11 cellular contexts compared by ENCODE assay signal in the genomic region with DNA sequence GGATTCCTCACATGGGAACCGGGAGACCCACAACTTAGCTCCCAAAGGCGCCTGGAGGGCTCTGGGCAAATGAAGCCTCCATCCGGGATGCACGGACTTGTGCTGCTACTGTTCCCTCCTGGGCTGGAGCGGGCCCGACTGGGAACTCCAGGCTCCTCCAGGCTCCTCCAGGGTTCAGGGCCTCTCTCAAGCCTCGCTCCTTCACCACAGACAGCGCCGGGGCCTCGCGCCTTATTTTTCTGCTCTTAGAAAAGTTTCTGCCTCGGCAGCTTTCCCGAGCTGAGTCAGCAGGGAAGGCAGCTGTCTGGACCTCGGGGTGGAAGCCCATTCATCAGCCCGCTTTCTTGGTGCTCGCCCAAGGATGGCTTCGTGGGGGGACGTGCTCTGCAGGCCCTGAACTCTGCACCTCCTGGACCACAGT. TPM values are rescaled to one million over a fixed set of nuclear protein-coding genes. Genes with fewer than 3 reads are reported as not detected.
DNase-seq lines count a peak whose midpoint lies in the region; ATAC-seq, FAIRE-seq and TF ChIP-seq lines count a peak whose summit lies in the region.
"Had no signal": no experiment of that assay in that cellular context is flagged by ENCODE, and none has a peak within 500 bp of the region (broad histone marks: within the 10 kb centered on the region; RNA-seq: fewer than 3 reads in every experiment).

No MANE protein-coding gene starts in this region.

- no peaks in the 10 kb centered on the region for H3K79me1 ChIP-seq in mesenchymal stem cell (replicated peaks; ENCODE audit: low read length, poor library complexity, severe bottlenecking)

- no TSS peak for BruUV-seq in endothelial cell of umbilical vein (replicated peaks; lab: Mats Ljungman, UMichigan)

- no peak overlapping the region for H4K91ac ChIP-seq in mesenchymal stem cell (ENCODE audit: low read length)

- no peak overlapping the region for H2BK120ac ChIP-seq in mesenchymal stem cell (ENCODE audit: low read depth, low read length)

- ATAC-seq in HG03354 (IDR thresholded peaks at IDR 0.05; ENCODE audit: poor library complexity, severe bottlenecking, unreplicated experiment) (peak; percentile 5), GM19395 (IDR thresholded peaks at IDR 0.05; ENCODE audit: unreplicated experiment) (no peak), HG02840 (IDR thresholded peaks at IDR 0.05; ENCODE audit: low FRiP score, unreplicated experiment) (no peak)

- no peak overlapping the region for H2AK5ac ChIP-seq in mesenchymal stem cell (ENCODE audit: low read length, severe bottlenecking)

- no peak overlapping the region for H3K14ac ChIP-seq in mesenchymal stem cell (ENCODE audit: low read length in 2 of 2)

- H4K20me1 ChIP-seq in endothelial cell of umbilical vein (replicated peaks; ENCODE audit: control insufficient read depth, extremely low read depth, insufficient read depth, low read length): no peaks in the 10 kb centered on the region

- no peaks in the 10 kb centered on the region for H3K27me3 ChIP-seq in endothelial cell of umbilical vein (ENCODE audit: control insufficient read depth in 2 of 2, insufficient read depth in 2 of 2, low read length in 2 of 2)
- H3K27me3 ChIP-seq in mesenchymal stem cell (ENCODE audit: control insufficient read depth in 1 of 2, insufficient read depth in 1 of 2, low read length in 2 of 2): peaks cover 3 to 52% of the 10 kb centered on the region in 2 experiments
- H3K27me3 ChIP-seq in testis: no peaks in the 10 kb centered on the region
- no peaks in the 10 kb centered on the region for H3K27me3 ChIP-seq in prostate gland (replicated peaks; ENCODE audit: insufficient read depth)

- no peak overlapping the region for H2BK5ac ChIP-seq in mesenchymal stem cell (ENCODE audit: low read depth, low read length, poor library complexity, severe bottlenecking)

- H2AFZ ChIP-seq in endothelial cell of umbilical vein (ENCODE audit: low read depth, low read length): peak overlapping the region; percentile 67
- H2AFZ ChIP-seq in mesenchymal stem cell (ENCODE audit: low read depth, low read length): no peak overlapping the region

- WGBS in mesenchymal stem cell: 82% methylated on average over 18 of the region's 18 CpGs
- 15 to 34% methylated on average over 11 to 18 of the region's 18 CpGs for WGBS in testis, 2 donors
- 57% methylated on average over 18 of the region's 18 CpGs for WGBS in prostate gland

- no peak overlapping the region for H3K4me3 ChIP-seq in endothelial cell of umbilical vein (replicated peaks in 1 of 3; ENCODE audit: insufficient read depth in 1 of 3, low read depth in 1 of 3, low read length in 3 of 3)
- H3K4me3 ChIP-seq in mesenchymal stem cell (ENCODE audit: insufficient read depth in 1 of 2, low read depth in 1 of 2, low read length in 2 of 2): peak overlapping the region in 1 of 2 experiments; percentile 72
- peak overlapping the region; percentile 40 to 46 for H3K4me3 ChIP-seq in testis
- H3K4me3 ChIP-seq in prostate gland: peak overlapping the region in 1 of 2 donors; percentile 13

- no peaks in the 10 kb centered on the region for H3K9me1 ChIP-seq in endothelial cell of umbilical vein (replicated peaks; ENCODE audit: control insufficient read depth, extremely low read depth, insufficient read depth, low read length)

- dilution Hi-C loops in endothelial cell of umbilical vein (cut with MboI; ENCODE audit: extremely low pct_ligation_motif_present, low sequenced_read_pairs): no loop called here

- CTCF ChIA-PET in endothelial cell of umbilical vein (lab: Charles Lee): interaction anchor here (1.2 kb wide), 1 partner anchor 86 kb away, joined by 4 read pairs; no protein-coding TSS in a partner anchor

- H3K18ac ChIP-seq in mesenchymal stem cell (ENCODE audit: low read depth in 1 of 2, low read length in 2 of 2): no peak overlapping the region

- H3K9ac ChIP-seq in endothelial cell of umbilical vein (replicated peaks; ENCODE audit: extremely low read depth, insufficient read depth, low read length) (no peak overlapping the region), mesenchymal stem cell (ENCODE audit: low read length) (peak overlapping the region; percentile 63)

- H4K8ac ChIP-seq in mesenchymal stem cell (ENCODE audit: low read length): no peak overlapping the region

- no peak overlapping the region for H2BK12ac ChIP-seq in mesenchymal stem cell (ENCODE audit: low read length in 2 of 2)

- TF ChIP-seq CTCF in endothelial cell of umbilical vein (IDR thresholded peaks at IDR 0.05; ENCODE audit: extremely low read depth in 1 of 2, insufficient read depth in 1 of 2, low read depth in 1 of 2, low read length in 2 of 2): no peak
- no peak for TF ChIP-seq CTCF in testis (IDR thresholded peaks at IDR 0.05)
- TF ChIP-seq CTCF in prostate gland (IDR thresholded peaks at IDR 0.05): no peak

- H3K9me3 ChIP-seq in endothelial cell of umbilical vein (replicated peaks; ENCODE audit: control insufficient read depth, insufficient read depth, low read length) (no peaks in the 10 kb centered on the region), mesenchymal stem cell (ENCODE audit: control insufficient read depth, low read length) (no peaks in the 10 kb centered on the region), testis (no peaks in the 10 kb centered on the region), prostate gland (no peaks in the 10 kb centered on the region)

- H3K79me2 ChIP-seq in endothelial cell of umbilical vein (ENCODE audit: control insufficient read depth, insufficient read depth, low read length): no peaks in the 10 kb centered on the region

- no peaks in the 10 kb centered on the region for H3K4me1 ChIP-seq in endothelial cell of umbilical vein (ENCODE audit: control insufficient read depth, extremely low read depth, insufficient read depth, low read length)
- H3K4me1 ChIP-seq in mesenchymal stem cell (ENCODE audit: control insufficient read depth, insufficient read depth, low read depth, low read length): peaks cover 9% of the 10 kb centered on the region
- peaks cover 4% of the 10 kb centered on the region for H3K4me1 ChIP-seq in testis
- H3K4me1 ChIP-seq in prostate gland (replicated peaks): no peaks in the 10 kb centered on the region

- no peak overlapping the region for H2BK15ac ChIP-seq in mesenchymal stem cell (ENCODE audit: low read depth, poor library complexity, severe bottlenecking)

- no peak for FAIRE-seq in endothelial cell of umbilical vein (lab: Jason Lieb, UNC)

- H3K23ac ChIP-seq in mesenchymal stem cell (ENCODE audit: low read length in 2 of 2): no peak overlapping the region

- H3K4me2 ChIP-seq in endothelial cell of umbilical vein (ENCODE audit: insufficient read depth, low read length) (no peak overlapping the region), mesenchymal stem cell (ENCODE audit: low read length, poor library complexity, severe bottlenecking) (no peak overlapping the region)

- H3K27ac ChIP-seq in endothelial cell of umbilical vein (ENCODE audit: insufficient read depth, low read depth, low read length) (no peak overlapping the region), mesenchymal stem cell (ENCODE audit: low read length, poor library complexity, severe bottlenecking) (no peak overlapping the region), testis (no peak overlapping the region), prostate gland (no peak overlapping the region)

- POLR2A ChIA-PET in endothelial cell of umbilical vein (lab: Charles Lee): no interaction called here

- intact Hi-C loops in endothelial cell of umbilical vein (cut with micrococcal nuclease) (loop anchor here (1.0 kb wide), 1 partner anchor 165 kb away; no protein-coding TSS in a partner anchor), testis (cut with DNase I; ENCODE audit: low total_unique reads) (no loop called here), prostate gland (cut with DNase I) (no loop called here)

- H3K36me3 ChIP-seq in endothelial cell of umbilical vein (ENCODE audit: control insufficient read depth in 2 of 2, extremely low read depth in 1 of 2, insufficient read depth in 2 of 2, low read length in 2 of 2): no peaks in the 10 kb centered on the region
- no peaks in the 10 kb centered on the region for H3K36me3 ChIP-seq in mesenchymal stem cell (ENCODE audit: control insufficient read depth in 1 of 2, insufficient read depth in 2 of 2, low read depth in 1 of 2, low read length in 2 of 2)
- no peaks in the 10 kb centered on the region for H3K36me3 ChIP-seq in testis (ENCODE audit: low read depth, missing control alignments)
- no peaks in the 10 kb centered on the region for H3K36me3 ChIP-seq in prostate gland

- TF ChIP-seq POLR2A in endothelial cell of umbilical vein (IDR thresholded peaks at IDR 0.05; ENCODE audit: low read depth, low read length): no peak
- TF ChIP-seq POLR2A in testis (IDR thresholded peaks at IDR 0.05): no peak
- no peak for TF ChIP-seq POLR2A in prostate gland (IDR thresholded peaks at IDR 0.05)

- no peak overlapping the region for H3K4ac ChIP-seq in mesenchymal stem cell (ENCODE audit: low read depth in 1 of 2, low read length in 2 of 2)

- DNase-seq in endothelial cell of umbilical vein (ENCODE audit: low read depth, low spot score): no peak
- DNase-seq in mesenchymal stem cell: no peak
- peak; percentile 75 for DNase-seq in testis
- no peak for DNase-seq in activated CD4-positive, CD25-positive, alpha-beta regulatory T cell (lab: John Stamatoyannopoulos, UW)
- DNase-seq in prostate gland (ENCODE audit: low spot score): no peak

TF ChIP-seq in endothelial cell of umbilical vein, 7 proteins besides CTCF, POLR2A, EP300 and RAD21 (continues in another document):
- TF ChIP-seq FOS (IDR thresholded peaks at IDR 0.05; ENCODE audit: borderline replicate concordance, insufficient read depth, low read length) (no peak), GATA2 (IDR thresholded peaks at IDR 0.05; ENCODE audit: insufficient read depth, insufficient read length, low read depth, low read length) (no peak), POLR2AphosphoS5 (IDR thresholded peaks at IDR 0.05; ENCODE audit: insufficient read depth, low read depth, low read length) (no peak), MYC (IDR thresholded peaks at IDR 0.05; ENCODE audit: low read depth, low read length) (no peak), MAX (IDR thresholded peaks at IDR 0.05; ENCODE audit: insufficient read depth, insufficient read length) (no peak), EZH2 (IDR thresholded peaks at IDR 0.05; ENCODE audit: borderline replicate concordance, low read depth, low read length, severe bottlenecking) (no peak)

RNA-seq across cellular contexts. Expression of gene TEX51, which starts 13.0 kb away (rescaled TPM):
- total RNA-seq in endothelial cell of umbilical vein (not detected in 2 replicates), testis (10 to 100 TPM; 16.3 to 40.9 TPM), prostate gland (1 to 10 TPM in 1 of 2 donors, not detected in 1; 1.3 TPM)
- polyA plus RNA-seq in endothelial cell of umbilical vein (not detected in 2 replicates), testis (ENCODE audit: insufficient read depth, low read depth, low replicate concordance) (111 TPM)
- not detected in 2 replicates for polyA plus RNA-seq in endothelial cell of umbilical vein (2011; cell fraction: cytosol; rRNA removed)
- polyA plus RNA-seq in endothelial cell of umbilical vein (2011; cell fraction: nucleus; rRNA removed): not detected in 2 replicates
- polyA plus RNA-seq in endothelial cell of umbilical vein (2012): not detected in 2 replicates
- not detected in 2 replicates for polyA minus RNA-seq in endothelial cell of umbilical vein
- not detected for polyA minus RNA-seq in endothelial cell of umbilical vein (2011; cell fraction: cytosol; rRNA and poly(A)+ RNA removed)
- polyA minus RNA-seq in endothelial cell of umbilical vein (2011; cell fraction: nucleus; rRNA and poly(A)+ RNA removed): not detected in 2 replicates
- polyA plus RNA-seq in mesenchymal stem cell (2013, experiment 1 of 2): not detected
- not detected for polyA plus RNA-seq in mesenchymal stem cell (2013, experiment 2 of 2)
- total RNA-seq: activated T-cell treated with anti-CD3 and anti-CD28 coated beads, Interleukin-2, amount 50 U/mL, for 4 hours; neural crest cell; T-helper 1 cell treated with Interleukin-12 subunit alpha and Interleukin-12 subunit beta and Interleukin-4 antibody, amounts not matched to agents 30 ng/mL and 1 ng/mL, for 36 hours had no signal

Comparison
In these comparisons a context has a peak if more than half of its experiments do, and no peak if none do; other contexts are left out.
1. H3K4me3 ChIP-seq: peak in testis (2 of 2); none in endothelial cell of umbilical vein (0 of 3).
2. RNA of gene TEX51, which starts 13.0 kb away (total RNA-seq): 16.3 to 40.9 TPM in testis; 1.3 TPM in prostate gland and not detected in endothelial cell of umbilical vein; every median in the first group is over 4 times any median in the second.